1 cellular context compared by ENCODE assay signal in genomic region chrX:132270699-132271098, GRCh38.
TF ChIP-seq lines count a peak whose summit lies in the region.

No MANE protein-coding gene starts in this region.

TF ChIP-seq in WTC11, 78 proteins besides CTCF, POLR2A, EP300 and RAD21 (continued from another document):
- no peak for TF ChIP-seq ZNF281 (CRISPR knock-in tag; IDR thresholded peaks at IDR 0.05)
- no peak for TF ChIP-seq NR2C2 (CRISPR knock-in tag; IDR thresholded peaks at IDR 0.05)
- TF ChIP-seq IRF2 (CRISPR knock-in tag; IDR thresholded peaks at IDR 0.05; ENCODE audit: borderline replicate concordance, low read depth) = no peak
- no peak for TF ChIP-seq ARID4B (CRISPR knock-in tag; IDR thresholded peaks at IDR 0.05; ENCODE audit: borderline replicate concordance)
- TF ChIP-seq FOXK1 (CRISPR knock-in tag; IDR thresholded peaks at IDR 0.05) = no peak
